ENCODE assay signal across 3 cellular contexts in the genomic region with DNA sequence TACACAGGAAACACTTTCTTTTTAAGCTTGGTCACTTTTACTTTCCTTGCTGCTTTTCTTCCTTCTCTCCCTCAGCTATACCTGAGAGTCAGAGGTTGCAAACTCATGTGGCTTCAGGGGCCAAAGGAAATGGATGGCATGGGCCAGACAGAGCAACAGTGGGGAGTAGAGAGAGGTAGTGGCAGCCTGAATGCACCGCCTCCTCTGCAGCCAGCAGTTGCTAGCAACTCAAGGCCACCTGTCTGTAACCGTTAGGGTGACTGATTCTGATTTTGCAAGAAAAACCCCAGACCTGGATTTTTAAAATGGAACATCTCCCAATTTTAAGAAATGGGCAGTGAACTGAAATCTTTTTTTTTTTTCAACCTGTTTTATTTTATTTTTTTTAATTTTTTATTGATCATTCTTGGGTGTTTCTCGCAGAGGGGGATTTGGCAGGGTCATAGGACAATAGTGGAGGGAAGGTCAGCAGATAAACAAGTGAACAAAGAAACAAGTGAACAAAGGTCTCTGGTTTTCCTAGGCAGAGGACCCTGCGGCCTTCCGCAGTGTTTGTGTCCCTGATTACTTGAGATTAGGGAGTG. TPM values are rescaled to one million over a fixed set of nuclear protein-coding genes. Genes with fewer than 3 reads are reported as not detected.
"Had no signal": no experiment of that assay in that cellular context is flagged by ENCODE, and none has a peak within 500 bp of the region (broad histone marks: within the 10 kb centered on the region; RNA-seq: fewer than 3 reads in every experiment).

No MANE protein-coding gene starts in this region.

RNA-seq across cellular contexts. Expression of a gene that starts 41.8 kb away (rescaled TPM):
- total RNA-seq: activated naive CD4-positive, alpha-beta T cell treated with anti-CD3 and anti-CD28 coated beads for 36 hours; M059J; RPMI7951 had no signal
